24 cellular contexts compared by ENCODE assay signal in the genomic region with DNA sequence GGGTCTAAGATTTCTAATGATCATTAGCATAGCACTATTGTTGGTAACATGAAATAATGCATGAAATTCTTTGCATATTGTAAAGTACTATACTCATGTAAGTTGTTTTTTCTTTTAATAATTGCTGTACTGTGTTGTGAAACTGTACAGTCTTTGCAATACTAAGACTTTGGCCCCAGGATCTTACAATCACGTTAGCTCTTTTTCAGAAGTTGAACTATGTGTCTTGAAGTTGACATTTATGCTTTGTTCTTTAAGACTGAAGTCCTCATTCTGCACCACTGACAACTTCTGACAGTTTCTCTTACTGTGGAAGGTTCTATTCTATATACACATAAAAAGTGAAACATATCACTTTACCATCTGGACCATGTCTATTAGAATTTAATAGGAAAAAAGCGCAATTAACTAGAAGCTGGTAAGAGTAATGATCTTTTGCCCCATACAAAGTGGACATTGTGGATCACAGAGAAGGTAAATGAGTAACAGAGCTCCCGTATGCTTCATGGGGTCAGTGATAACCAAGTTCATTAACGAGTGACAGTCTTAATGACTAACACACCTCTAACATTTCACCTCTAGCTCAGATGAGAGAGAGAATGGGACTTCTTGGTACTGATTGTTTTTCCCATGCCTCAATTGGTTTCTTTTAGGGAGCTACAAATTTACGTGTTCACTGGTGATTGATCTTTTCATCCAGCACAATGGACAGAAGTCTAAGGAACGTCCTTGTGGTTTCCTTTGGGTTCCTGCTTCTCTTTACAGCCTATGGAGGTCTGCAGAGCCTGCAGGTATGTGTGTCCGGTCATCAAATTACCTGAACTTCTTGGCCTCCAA. TPM values are rescaled to one million over a fixed set of nuclear protein-coding genes. Genes with fewer than 3 reads are reported as not detected.
A peak's percentile ranks its signal among the peaks of the same experiment; 100 is the strongest.
DNase-seq lines count a peak whose midpoint lies in the region; ATAC-seq, FAIRE-seq and TF ChIP-seq lines count a peak whose summit lies in the region.
"Had no signal": no experiment of that assay in that cellular context is flagged by ENCODE, and none has a peak within 500 bp of the region (broad histone marks: within the 10 kb centered on the region; RNA-seq: fewer than 3 reads in every experiment).

A gene (plus strand): TSS at position 530 of the 837 bp plus-strand sequence. CDS start 175 bp downstream, at position 705.

- TF ChIP-seq POLR2A in Peyer's patch (IDR thresholded peaks at IDR 0.05), result no peak
- TF ChIP-seq POLR2A in lower leg skin (IDR thresholded peaks at IDR 0.05), result no peak

- no peaks in the 10 kb centered on the region for H3K27me3 ChIP-seq in Peyer's patch
- no peaks in the 10 kb centered on the region for H3K27me3 ChIP-seq in small intestine (ENCODE audit: control insufficient read depth in 2 of 2, insufficient read depth in 2 of 2, low read length in 2 of 2)

- no peaks in the 10 kb centered on the region for H3K4me1 ChIP-seq in Peyer's patch
- H3K4me1 ChIP-seq in small intestine (ENCODE audit: control insufficient read depth in 2 of 2, insufficient read depth in 1 of 2, low read depth in 1 of 2, low read length in 1 of 2), result peaks cover 0 to 4% of the 10 kb centered on the region in 2 donors

- no peaks in the 10 kb centered on the region for H3K36me3 Mint-ChIP-seq in activated T-cell treated with anti-CD3 and anti-CD28 coated beads, Interleukin-2, amount 50 U/mL, for 4 hours (ENCODE audit: insufficient read depth)

- ATAC-seq in activated T-cell treated with anti-CD3 and anti-CD28 coated beads, Interleukin-2, amount 50 U/mL, for 4 hours, result no peak

- H3K27me3 Mint-ChIP-seq in activated T-cell treated with anti-CD3 and anti-CD28 coated beads, Interleukin-2, amount 50 U/mL, for 4 hours (ENCODE audit: low read depth), result peaks cover 6% of the 10 kb centered on the region

- H3K36me3 ChIP-seq in Peyer's patch (no peaks in the 10 kb centered on the region), small intestine (ENCODE audit: control insufficient read depth in 2 of 2, insufficient read depth in 2 of 2, low read length in 2 of 2) (no peaks in the 10 kb centered on the region)

- H3K4me3 ChIP-seq in Peyer's patch (no peak within 1 kb of the TSS), lower leg skin (ENCODE audit: low read depth, poor library complexity, severe bottlenecking) (no peak within 1 kb of the TSS), small intestine (ENCODE audit: low read depth in 1 of 2, low read length in 2 of 2) (no peak within 1 kb of the TSS)
- H3K4me3 ChIP-seq: PC-9 had no signal

- intact Hi-C loops in lower leg skin (cut with DNase I; ENCODE audit: low total_unique reads), result loop anchor here (5.0 kb wide), 1 partner anchor 1201 kb away; no protein-coding TSS in a partner anchor

- DNase-seq in Peyer's patch (peak in 1 of 3 donors; percentile 24), kidney tubule cell (ENCODE audit: low spot score) (peak; percentile 45), lower leg skin (ENCODE audit: low spot score in 2 of 2) (no peak), small intestine (peak; percentile 78), dedifferentiated amniotic fluid mesenchymal stem cell (ENCODE audit: extremely low spot score) (no peak), SKM-1 treated with dmso at 0.1 percent for 144 hours (lab: John Stamatoyannopoulos, UW; ENCODE audit: unreplicated experiment) (no peak)
- no peak for DNase-seq in activated T-cell treated with anti-CD3 and anti-CD28 coated beads, Interleukin-2, amount 50 U/mL, for 4 hours
- DNase-seq: KG1; MM.1S; NCI-H2029 treated with DMSO at 0.1 percent for 48 hours; NCI-H446 treated with DMSO at 0.1 percent for 48 hours; NCI-H526; NCI-H82; NK-92 treated with Interleukin-12 subunit alpha and Interleukin-12 subunit beta, amount 100 ng/mL, for 24 hours; PC-9; SHP77 had no signal

- H3K4me3 Mint-ChIP-seq in activated T-cell treated with anti-CD3 and anti-CD28 coated beads, Interleukin-2, amount 50 U/mL, for 4 hours, result no peak within 1 kb of the TSS

- no peak for FAIRE-seq in small intestine (lab: Jason Lieb, UNC)
- FAIRE-seq: D721Med, GM19239, H54 had no signal

- no peaks in the 10 kb centered on the region for H3K9me3 Mint-ChIP-seq in activated T-cell treated with anti-CD3 and anti-CD28 coated beads, Interleukin-2, amount 50 U/mL, for 4 hours

- H3K4me1 Mint-ChIP-seq in activated T-cell treated with anti-CD3 and anti-CD28 coated beads, Interleukin-2, amount 50 U/mL, for 4 hours (ENCODE audit: low read depth), result no peaks in the 10 kb centered on the region

- 51 to 69% methylated on average over 7 of the region's 7 CpGs for WGBS in lower leg skin, 2 donors
- 38 to 62% (median 46%) methylated on average over 7 of the region's 7 CpGs for WGBS in small intestine, 3 donors

- peak within 1 kb of the TSS in 1 of 4 donors; percentile 47 for H3K27ac ChIP-seq in Peyer's patch
- H3K27ac ChIP-seq in small intestine (ENCODE audit: low read depth in 1 of 2, low read length in 1 of 2), result peak within 1 kb of the TSS in 1 of 2 donors; percentile 63
- H3K27ac ChIP-seq: PC-9, RWPE1 had no signal

- no peaks in the 10 kb centered on the region for H3K9me3 ChIP-seq in Peyer's patch
- H3K9me3 ChIP-seq in small intestine (ENCODE audit: control insufficient read depth, low read depth), result no peaks in the 10 kb centered on the region

- TF ChIP-seq CTCF in Peyer's patch (IDR thresholded peaks at IDR 0.05) (no peak), lower leg skin (IDR thresholded peaks at IDR 0.05) (no peak)

RNA-seq across cellular contexts. Expression of the gene that starts here (rescaled TPM):
- 10 to 100 TPM in 3 of 4 donors, not detected in 1; 10.2 to 17.2 (median 11.5) TPM for total RNA-seq in Peyer's patch
- 100 to 1,000 TPM in 2 of 4 donors, 10 to 100 TPM in 2; 38.0 to 111 (median 76.1) TPM for total RNA-seq in lower leg skin
- polyA plus RNA-seq in small intestine, result 10 to 100 TPM in 1 of 3 donors, 1 to 10 TPM in 2; 2.7 to 33.8 (median 3.0) TPM
- total RNA-seq in activated T-cell treated with anti-CD3 and anti-CD28 coated beads, Interleukin-2, amount 50 U/mL, for 4 hours, result not detected
- total RNA-seq: A172, HT1080, PC-9, SK-MEL-5 had no signal
- polyA plus RNA-seq: BJ had no signal

Comparison
In these comparisons a context has a peak if more than half of its experiments do, and no peak if none do; other contexts are left out.
1. DNase-seq: peak in kidney tubule cell (single experiment) and small intestine (single experiment); none in lower leg skin (0 of 2), activated T-cell treated with anti-CD3 and anti-CD28 coated beads, Interleukin-2, amount 50 U/mL, for 4 hours (single experiment), dedifferentiated amniotic fluid mesenchymal stem cell (single experiment) and SKM-1 treated with dmso at 0.1 percent for 144 hours (single experiment).